1 cellular context compared by ENCODE assay signal in the genomic region with DNA sequence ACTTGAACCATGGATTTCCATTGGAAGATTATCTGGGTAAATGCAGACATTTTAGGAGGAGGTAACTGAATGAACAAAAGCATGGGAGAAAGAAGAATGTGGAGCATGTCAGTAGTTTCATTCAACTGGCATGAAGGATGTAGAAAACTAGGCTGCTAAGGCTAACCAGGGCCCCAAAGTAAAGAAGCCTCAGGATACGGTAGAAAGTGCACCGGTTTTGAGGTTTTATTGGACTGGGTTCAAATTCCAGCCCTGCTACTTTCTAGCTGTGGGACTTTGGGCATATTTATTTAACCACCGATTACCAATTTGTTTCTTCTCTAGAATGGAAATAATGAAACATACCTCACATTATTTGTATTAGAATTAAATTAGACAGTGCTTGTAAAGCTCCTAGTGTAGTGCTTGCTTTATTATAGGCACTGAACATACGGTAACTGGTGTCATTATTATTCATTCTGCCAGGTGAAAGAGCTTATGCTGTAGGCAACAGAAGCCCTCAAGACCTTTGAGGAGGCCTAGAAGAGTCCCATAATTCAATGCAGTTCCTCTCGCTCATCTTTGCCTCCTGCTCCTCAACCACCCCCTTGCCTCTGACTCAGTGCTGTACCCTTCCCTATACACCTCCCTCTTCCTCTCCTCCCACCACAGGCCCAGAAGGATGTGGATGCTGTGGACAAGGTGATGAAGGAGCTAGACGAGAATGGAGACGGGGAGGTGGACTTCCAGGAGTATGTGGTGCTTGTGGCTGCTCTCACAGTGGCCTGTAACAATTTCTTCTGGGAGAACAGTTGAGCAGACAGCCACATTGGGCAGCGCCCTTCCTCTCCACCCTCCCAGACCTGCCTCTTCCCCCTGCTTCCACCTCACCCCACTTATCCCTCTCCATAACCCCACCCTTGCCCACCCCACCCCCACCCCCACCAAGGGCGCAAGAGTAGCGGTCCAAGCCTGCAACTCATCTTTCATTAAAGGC.
TF ChIP-seq lines count a peak whose summit lies in the region.

No MANE protein-coding gene starts in this region.

TF ChIP-seq in GM12878, 131 proteins besides CTCF, POLR2A, EP300 and RAD21:
- TF ChIP-seq RCOR1 (conservative IDR thresholded peaks at IDR 0.05; ENCODE audit: low read depth, low read length) (no peak), BMI1 (IDR thresholded peaks at IDR 0.05; ENCODE audit: borderline replicate concordance) (no peak), TAF1 (IDR thresholded peaks at IDR 0.05; ENCODE audit: borderline replicate concordance, low read depth, low read length) (no peak), MTA3 (IDR thresholded peaks at IDR 0.05; ENCODE audit: borderline replicate concordance, low read length) (no peak), POU2F2 (IDR thresholded peaks at IDR 0.05; ENCODE audit: borderline replicate concordance, low read depth, low read length) (no peak), EED (IDR thresholded peaks at IDR 0.05; ENCODE audit: low read depth) (no peak), CHD4 (IDR thresholded peaks at IDR 0.05) (no peak), ZNF207 (IDR thresholded peaks at IDR 0.05; ENCODE audit: borderline replicate concordance) (no peak), SUZ12 (IDR thresholded peaks at IDR 0.05; ENCODE audit: unreplicated experiment) (no peak), MYC (IDR thresholded peaks at IDR 0.05; ENCODE audit: insufficient read depth, insufficient read length, insufficient replicate concordance, low read length, severe bottlenecking) (no peak), YY1 (IDR thresholded peaks at IDR 0.05; ENCODE audit: low read depth, low read length) (no peak), ESRRA (IDR thresholded peaks at IDR 0.05; ENCODE audit: low read length) (no peak), PAX8 (IDR thresholded peaks at IDR 0.05) (no peak), SUPT20H (IDR thresholded peaks at IDR 0.05; ENCODE audit: borderline replicate concordance, control insufficient read depth, low read depth, low read length) (no peak), STAT3 (IDR thresholded peaks at IDR 0.05; ENCODE audit: low read depth, low read length) (no peak)
- TF ChIP-seq, protein P1, sequence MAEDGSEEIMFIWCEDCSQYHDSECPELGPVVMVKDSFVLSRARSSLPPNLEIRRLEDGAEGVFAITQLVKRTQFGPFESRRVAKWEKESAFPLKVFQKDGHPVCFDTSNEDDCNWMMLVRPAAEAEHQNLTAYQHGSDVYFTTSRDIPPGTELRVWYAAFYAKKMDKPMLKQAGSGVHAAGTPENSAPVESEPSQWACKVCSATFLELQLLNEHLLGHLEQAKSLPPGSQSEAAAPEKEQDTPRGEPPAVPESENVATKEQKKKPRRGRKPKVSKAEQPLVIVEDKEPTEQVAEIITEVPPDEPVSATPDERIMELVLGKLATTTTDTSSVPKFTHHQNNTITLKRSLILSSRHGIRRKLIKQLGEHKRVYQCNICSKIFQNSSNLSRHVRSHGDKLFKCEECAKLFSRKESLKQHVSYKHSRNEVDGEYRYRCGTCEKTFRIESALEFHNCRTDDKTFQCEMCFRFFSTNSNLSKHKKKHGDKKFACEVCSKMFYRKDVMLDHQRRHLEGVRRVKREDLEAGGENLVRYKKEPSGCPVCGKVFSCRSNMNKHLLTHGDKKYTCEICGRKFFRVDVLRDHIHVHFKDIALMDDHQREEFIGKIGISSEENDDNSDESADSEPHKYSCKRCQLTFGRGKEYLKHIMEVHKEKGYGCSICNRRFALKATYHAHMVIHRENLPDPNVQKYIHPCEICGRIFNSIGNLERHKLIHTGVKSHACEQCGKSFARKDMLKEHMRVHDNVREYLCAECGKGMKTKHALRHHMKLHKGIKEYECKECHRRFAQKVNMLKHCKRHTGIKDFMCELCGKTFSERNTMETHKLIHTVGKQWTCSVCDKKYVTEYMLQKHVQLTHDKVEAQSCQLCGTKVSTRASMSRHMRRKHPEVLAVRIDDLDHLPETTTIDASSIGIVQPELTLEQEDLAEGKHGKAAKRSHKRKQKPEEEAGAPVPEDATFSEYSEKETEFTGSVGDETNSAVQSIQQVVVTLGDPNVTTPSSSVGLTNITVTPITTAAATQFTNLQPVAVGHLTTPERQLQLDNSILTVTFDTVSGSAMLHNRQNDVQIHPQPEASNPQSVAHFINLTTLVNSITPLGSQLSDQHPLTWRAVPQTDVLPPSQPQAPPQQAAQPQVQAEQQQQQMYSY (CRISPR knock-in tag; IDR thresholded peaks at IDR 0.05) = no peak
- TF ChIP-seq, protein P2, sequence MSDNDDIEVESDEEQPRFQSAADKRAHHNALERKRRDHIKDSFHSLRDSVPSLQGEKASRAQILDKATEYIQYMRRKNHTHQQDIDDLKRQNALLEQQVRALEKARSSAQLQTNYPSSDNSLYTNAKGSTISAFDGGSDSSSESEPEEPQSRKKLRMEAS (IDR thresholded peaks at IDR 0.05; ENCODE audit: low read depth, low read length) = no peak
- TF ChIP-seq, protein P3, sequence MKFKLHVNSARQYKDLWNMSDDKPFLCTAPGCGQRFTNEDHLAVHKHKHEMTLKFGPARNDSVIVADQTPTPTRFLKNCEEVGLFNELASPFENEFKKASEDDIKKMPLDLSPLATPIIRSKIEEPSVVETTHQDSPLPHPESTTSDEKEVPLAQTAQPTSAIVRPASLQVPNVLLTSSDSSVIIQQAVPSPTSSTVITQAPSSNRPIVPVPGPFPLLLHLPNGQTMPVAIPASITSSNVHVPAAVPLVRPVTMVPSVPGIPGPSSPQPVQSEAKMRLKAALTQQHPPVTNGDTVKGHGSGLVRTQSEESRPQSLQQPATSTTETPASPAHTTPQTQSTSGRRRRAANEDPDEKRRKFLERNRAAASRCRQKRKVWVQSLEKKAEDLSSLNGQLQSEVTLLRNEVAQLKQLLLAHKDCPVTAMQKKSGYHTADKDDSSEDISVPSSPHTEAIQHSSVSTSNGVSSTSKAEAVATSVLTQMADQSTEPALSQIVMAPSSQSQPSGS (IDR thresholded peaks at IDR 0.05; ENCODE audit: low read length) = no peak
- TF ChIP-seq, protein P4, sequence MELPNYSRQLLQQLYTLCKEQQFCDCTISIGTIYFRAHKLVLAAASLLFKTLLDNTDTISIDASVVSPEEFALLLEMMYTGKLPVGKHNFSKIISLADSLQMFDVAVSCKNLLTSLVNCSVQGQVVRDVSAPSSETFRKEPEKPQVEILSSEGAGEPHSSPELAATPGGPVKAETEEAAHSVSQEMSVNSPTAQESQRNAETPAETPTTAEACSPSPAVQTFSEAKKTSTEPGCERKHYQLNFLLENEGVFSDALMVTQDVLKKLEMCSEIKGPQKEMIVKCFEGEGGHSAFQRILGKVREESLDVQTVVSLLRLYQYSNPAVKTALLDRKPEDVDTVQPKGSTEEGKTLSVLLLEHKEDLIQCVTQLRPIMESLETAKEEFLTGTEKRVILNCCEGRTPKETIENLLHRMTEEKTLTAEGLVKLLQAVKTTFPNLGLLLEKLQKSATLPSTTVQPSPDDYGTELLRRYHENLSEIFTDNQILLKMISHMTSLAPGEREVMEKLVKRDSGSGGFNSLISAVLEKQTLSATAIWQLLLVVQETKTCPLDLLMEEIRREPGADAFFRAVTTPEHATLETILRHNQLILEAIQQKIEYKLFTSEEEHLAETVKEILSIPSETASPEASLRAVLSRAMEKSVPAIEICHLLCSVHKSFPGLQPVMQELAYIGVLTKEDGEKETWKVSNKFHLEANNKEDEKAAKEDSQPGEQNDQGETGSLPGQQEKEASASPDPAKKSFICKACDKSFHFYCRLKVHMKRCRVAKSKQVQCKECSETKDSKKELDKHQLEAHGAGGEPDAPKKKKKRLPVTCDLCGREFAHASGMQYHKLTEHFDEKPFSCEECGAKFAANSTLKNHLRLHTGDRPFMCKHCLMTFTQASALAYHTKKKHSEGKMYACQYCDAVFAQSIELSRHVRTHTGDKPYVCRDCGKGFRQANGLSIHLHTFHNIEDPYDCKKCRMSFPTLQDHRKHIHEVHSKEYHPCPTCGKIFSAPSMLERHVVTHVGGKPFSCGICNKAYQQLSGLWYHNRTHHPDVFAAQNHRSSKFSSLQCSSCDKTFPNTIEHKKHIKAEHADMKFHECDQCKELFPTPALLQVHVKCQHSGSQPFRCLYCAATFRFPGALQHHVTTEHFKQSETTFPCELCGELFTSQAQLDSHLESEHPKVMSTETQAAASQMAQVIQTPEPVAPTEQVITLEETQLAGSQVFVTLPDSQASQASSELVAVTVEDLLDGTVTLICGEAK (IDR thresholded peaks at IDR 0.05; ENCODE audit: borderline replicate concordance) = no peak
- TF ChIP-seq, protein P5, sequence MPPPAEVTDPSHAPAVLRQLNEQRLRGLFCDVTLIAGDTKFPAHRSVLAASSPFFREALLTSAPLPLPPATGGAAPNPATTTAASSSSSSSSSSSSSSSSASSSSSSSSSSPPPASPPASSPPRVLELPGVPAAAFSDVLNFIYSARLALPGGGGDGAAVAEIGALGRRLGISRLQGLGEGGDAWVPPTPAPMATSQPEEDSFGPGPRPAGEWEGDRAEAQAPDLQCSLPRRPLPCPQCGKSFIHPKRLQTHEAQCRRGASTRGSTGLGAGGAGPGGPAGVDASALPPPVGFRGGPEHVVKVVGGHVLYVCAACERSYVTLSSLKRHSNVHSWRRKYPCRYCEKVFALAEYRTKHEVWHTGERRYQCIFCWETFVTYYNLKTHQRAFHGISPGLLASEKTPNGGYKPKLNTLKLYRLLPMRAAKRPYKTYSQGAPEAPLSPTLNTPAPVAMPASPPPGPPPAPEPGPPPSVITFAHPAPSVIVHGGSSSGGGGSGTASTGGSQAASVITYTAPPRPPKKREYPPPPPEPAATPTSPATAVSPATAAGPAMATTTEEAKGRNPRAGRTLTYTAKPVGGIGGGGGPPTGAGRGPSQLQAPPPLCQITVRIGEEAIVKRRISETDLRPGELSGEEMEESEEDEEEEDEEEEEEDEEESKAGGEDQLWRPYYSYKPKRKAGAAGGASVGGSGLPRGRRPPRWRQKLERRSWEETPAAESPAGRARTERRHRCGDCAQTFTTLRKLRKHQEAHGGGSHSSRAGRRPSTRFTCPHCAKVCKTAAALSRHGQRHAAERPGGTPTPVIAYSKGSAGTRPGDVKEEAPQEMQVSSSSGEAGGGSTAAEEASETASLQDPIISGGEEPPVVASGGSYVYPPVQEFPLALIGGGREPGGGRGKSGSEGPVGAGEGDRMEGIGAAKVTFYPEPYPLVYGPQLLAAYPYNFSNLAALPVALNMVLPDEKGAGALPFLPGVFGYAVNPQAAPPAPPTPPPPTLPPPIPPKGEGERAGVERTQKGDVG (CRISPR knock-in tag; IDR thresholded peaks at IDR 0.05) = no peak
